19 cellular contexts compared by ENCODE assay signal in genomic region chr5:154999865-155000264, GRCh38. TPM values are rescaled to one million over a fixed set of nuclear protein-coding genes. Genes with fewer than 3 reads are reported as not detected.
"Had no signal": no experiment of that assay in that cellular context is flagged by ENCODE, and none has a peak within 500 bp of the region (broad histone marks: within the 10 kb centered on the region; RNA-seq: fewer than 3 reads in every experiment).

No MANE protein-coding gene starts in this region.

- H3K9me3 Mint-ChIP-seq: activated naive CD8-positive, alpha-beta T cell treated with anti-CD3 and anti-CD28 coated beads, Interleukin-2, amount 50 U/mL, for 24 hours; activated T-helper 1 cell treated with anti-CD3 and anti-CD28 coated beads, Interleukin-12 subunit alpha, Interleukin-12 subunit beta, Interleukin-2, Interleukin-4 antibody, amounts not matched to agents 30 ng/mL and 10 ng/mL and 1 ng/mL, durations not matched to agents 14 hours and 24 hours and 36 hours; immature natural killer cell had no signal

- H3K36me3 Mint-ChIP-seq: immature natural killer cell had no signal

- DNase-seq: activated CD4-positive, alpha-beta T cell treated with anti-CD3 and anti-CD28 coated beads, Interleukin-2, amount 50 U/mL, for 1 hour; activated naive CD4-positive, alpha-beta T cell treated with anti-CD3 and anti-CD28 coated beads for 36 hours; activated naive CD8-positive, alpha-beta T cell treated with anti-CD3 and anti-CD28 coated beads, Interleukin-2, amount 50 U/mL, for 24 hours; dermis blood vessel endothelial cell; endodermal cell; erythroblast; gastrocnemius medialis; heart left ventricle; immature natural killer cell; nephron progenitor cell; occipital lobe; stimulated activated naive CD4-positive, alpha-beta T cell; transverse colon had no signal

- H3K4me3 Mint-ChIP-seq: activated naive CD4-positive, alpha-beta T cell treated with anti-CD3 and anti-CD28 coated beads for 36 hours; activated naive CD8-positive, alpha-beta T cell treated with anti-CD3 and anti-CD28 coated beads, Interleukin-2, amount 50 U/mL, for 24 hours; activated T-helper 1 cell treated with anti-CD3 and anti-CD28 coated beads, Interleukin-12 subunit alpha, Interleukin-12 subunit beta, Interleukin-2, Interleukin-4 antibody, amounts not matched to agents 30 ng/mL and 10 ng/mL and 1 ng/mL, durations not matched to agents 14 hours and 24 hours and 36 hours; endodermal cell; immature natural killer cell; nephron progenitor cell had no signal

- ATAC-seq: activated CD4-positive, CD25-positive, alpha-beta regulatory T cell treated with anti-CD3 and anti-CD28 coated beads, Interleukin-2, amount 50 U/mL, for 24 hours; activated naive CD8-positive, alpha-beta T cell treated with anti-CD3 and anti-CD28 coated beads, Interleukin-2, amount 50 U/mL, for 24 hours; gastrocnemius medialis; heart left ventricle had no signal

- H3K27ac Mint-ChIP-seq: activated naive CD8-positive, alpha-beta T cell treated with anti-CD3 and anti-CD28 coated beads, Interleukin-2, amount 50 U/mL, for 24 hours; activated T-helper 1 cell treated with anti-CD3 and anti-CD28 coated beads, Interleukin-12 subunit alpha, Interleukin-12 subunit beta, Interleukin-2, Interleukin-4 antibody, amounts not matched to agents 30 ng/mL and 10 ng/mL and 1 ng/mL, durations not matched to agents 14 hours and 24 hours and 36 hours; endodermal cell; immature natural killer cell; nephron progenitor cell had no signal

- H3K4me1 Mint-ChIP-seq: activated naive CD8-positive, alpha-beta T cell treated with anti-CD3 and anti-CD28 coated beads, Interleukin-2, amount 50 U/mL, for 24 hours; endodermal cell; immature natural killer cell; nephron progenitor cell had no signal

RNA-seq across cellular contexts. Expression of gene KIF4B, which starts 13.7 kb away (rescaled TPM):
- total RNA-seq: ascending aorta, lower leg skin, mesenteric fat pad, transverse colon, vagina had no signal
